ENCODE assay signal across 9 cellular contexts in the genomic region with DNA sequence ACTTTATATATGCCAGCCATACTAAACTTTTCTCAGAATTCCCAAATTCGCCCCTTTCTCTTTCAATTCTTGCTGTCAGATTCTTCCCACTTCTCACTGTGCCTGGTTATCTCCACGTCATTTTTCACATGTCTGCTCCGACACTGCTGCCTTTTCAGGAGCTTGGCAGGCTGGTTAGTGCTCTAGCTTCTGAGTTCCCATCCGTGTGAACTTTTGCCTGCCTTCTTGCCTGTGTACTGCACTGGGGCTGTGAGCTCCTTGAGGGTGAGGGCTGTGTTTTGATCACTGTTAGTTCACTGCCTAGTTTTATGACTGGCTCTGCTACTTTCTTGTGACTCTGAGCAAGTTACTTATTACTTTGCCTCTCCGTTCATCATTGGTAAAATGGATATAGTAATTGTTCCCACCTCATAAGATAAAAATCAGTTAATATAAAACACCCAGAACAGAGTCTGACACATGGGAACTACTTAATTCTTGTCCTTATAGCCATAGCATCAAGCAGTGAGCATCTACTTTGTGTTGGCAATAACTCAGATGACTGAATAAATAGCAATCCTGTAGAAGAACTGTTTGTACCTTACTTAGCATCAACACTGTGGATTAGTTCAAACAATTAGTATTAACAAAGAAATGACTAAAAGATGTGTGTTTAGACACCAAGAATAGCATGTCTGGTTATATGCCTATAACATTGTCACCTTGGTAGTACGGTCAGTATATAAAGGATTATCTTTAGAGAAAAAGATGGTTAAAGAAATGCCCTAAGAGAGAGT. TPM values are rescaled to one million over a fixed set of nuclear protein-coding genes. Genes with fewer than 3 reads are reported as not detected.
DNase-seq lines count a peak whose midpoint lies in the region; ATAC-seq and TF ChIP-seq lines count a peak whose summit lies in the region.
"Had no signal": no experiment of that assay in that cellular context is flagged by ENCODE, and none has a peak within 500 bp of the region (broad histone marks: within the 10 kb centered on the region; RNA-seq: fewer than 3 reads in every experiment).

No MANE protein-coding gene starts in this region.

- peaks cover 48% of the 10 kb centered on the region for H3K4me1 ChIP-seq in upper lobe of right lung

- peaks cover 80% of the 10 kb centered on the region for H3K36me3 ChIP-seq in upper lobe of right lung

- peaks cover 71% of the 10 kb centered on the region for H3K36me3 Mint-ChIP-seq in activated naive CD4-positive, alpha-beta T cell treated with anti-CD3 and anti-CD28 coated beads for 36 hours (ENCODE audit: low read depth)
- peaks cover 25% of the 10 kb centered on the region for H3K36me3 Mint-ChIP-seq in chondrocyte (ENCODE audit: low read depth)

- no peaks in the 10 kb centered on the region for H3K27me3 ChIP-seq in upper lobe of right lung
- H3K27me3 ChIP-seq: BLaER1 had no signal

- intact Hi-C loops in activated naive CD4-positive, alpha-beta T cell treated with anti-CD3 and anti-CD28 coated beads for 36 hours (cut with micrococcal nuclease) = loop anchor here (1.0 kb wide), 2 partner anchors 8 to 28 kb away; partner anchors contain the start of gene CFAP43
- intact Hi-C loops in upper lobe of right lung (cut with DNase I) = no loop called here

- CTCF ChIA-PET in activated naive CD4-positive, alpha-beta T cell treated with anti-CD3 and anti-CD28 coated beads for 36 hours (lab: Charles Lee) = interaction anchor here (0.9 to 6.2 kb wide), 3 partner anchors 14 to 91 kb away, joined by 3 to 33 read pairs (median 3); no protein-coding TSS in a partner anchor

- DNase-seq in activated naive CD4-positive, alpha-beta T cell treated with anti-CD3 and anti-CD28 coated beads for 36 hours = no peak
- DNase-seq in activated naive CD4-positive, alpha-beta T cell (lab: John Stamatoyannopoulos, UW) = no peak
- no peak for DNase-seq in chondrocyte (ENCODE audit: low spot score)
- peak; percentile 27 to 73 for DNase-seq in lung microvascular endothelial cell (ENCODE audit: low read depth in 2 of 2)
- no peak for DNase-seq in upper lobe of right lung
- DNase-seq in GM03348 (ENCODE audit: low spot score) = no peak
- DNase-seq in SHP77 treated with DMSO at 0.1 percent for 48 hours (lab: John Stamatoyannopoulos, UW) = no peak

- H3K9me3 ChIP-seq in upper lobe of right lung = no peaks in the 10 kb centered on the region
- H3K9me3 ChIP-seq: BLaER1 had no signal

- ATAC-seq in upper lobe of right lung = no peak
- no peak for ATAC-seq in HG02938 (IDR thresholded peaks at IDR 0.05; ENCODE audit: unreplicated experiment)

- H3K4me1 Mint-ChIP-seq in activated naive CD4-positive, alpha-beta T cell treated with anti-CD3 and anti-CD28 coated beads for 36 hours (ENCODE audit: low read depth) = peaks cover 80% of the 10 kb centered on the region
- H3K4me1 Mint-ChIP-seq in chondrocyte (ENCODE audit: low read depth) = peaks cover 56% of the 10 kb centered on the region

- H3K27me3 Mint-ChIP-seq in activated naive CD4-positive, alpha-beta T cell treated with anti-CD3 and anti-CD28 coated beads for 36 hours (ENCODE audit: low read depth) = no peaks in the 10 kb centered on the region
- H3K27me3 Mint-ChIP-seq in chondrocyte (ENCODE audit: low read depth) = no peaks in the 10 kb centered on the region

- no peak overlapping the region for H3K4me3 ChIP-seq in upper lobe of right lung
- H3K4me3 ChIP-seq: BLaER1 had no signal

- H3K27ac ChIP-seq in upper lobe of right lung = peak overlapping the region; percentile 48
- H3K27ac ChIP-seq: BLaER1 had no signal

- TF ChIP-seq CTCF in chondrocyte (IDR thresholded peaks at IDR 0.05) (no peak), upper lobe of right lung (IDR thresholded peaks at IDR 0.05) (no peak)

- H3K27ac Mint-ChIP-seq in activated naive CD4-positive, alpha-beta T cell treated with anti-CD3 and anti-CD28 coated beads for 36 hours = peak overlapping the region; percentile 96
- peak overlapping the region; percentile 90 for H3K27ac Mint-ChIP-seq in chondrocyte (ENCODE audit: unreplicated experiment)

- no peaks in the 10 kb centered on the region for H3K9me3 Mint-ChIP-seq in activated naive CD4-positive, alpha-beta T cell treated with anti-CD3 and anti-CD28 coated beads for 36 hours
- H3K9me3 Mint-ChIP-seq in chondrocyte (ENCODE audit: low read depth) = no peaks in the 10 kb centered on the region

- peak overlapping the region; percentile 55 for H3K4me3 Mint-ChIP-seq in activated naive CD4-positive, alpha-beta T cell treated with anti-CD3 and anti-CD28 coated beads for 36 hours
- H3K4me3 Mint-ChIP-seq in chondrocyte (ENCODE audit: unreplicated experiment) = no peak overlapping the region

RNA-seq across cellular contexts. Expression of gene GSTO1, which starts 5.5 kb away (rescaled TPM):
- total RNA-seq in activated naive CD4-positive, alpha-beta T cell treated with anti-CD3 and anti-CD28 coated beads for 36 hours = 100 to 1,000 TPM; 197 to 201 TPM
- 57.0 to 78.2 TPM (median 61.8 TPM) in 3 replicates for total RNA-seq in chondrocyte
- total RNA-seq in lung microvascular endothelial cell = 220 and 286 TPM in 2 replicates
- 110 TPM for total RNA-seq in upper lobe of right lung

RNA-seq across cellular contexts. Expression of gene GSTO2, which starts 8.8 kb away (rescaled TPM):
- 1 to 10 TPM; 3.0 to 3.6 TPM for total RNA-seq in activated naive CD4-positive, alpha-beta T cell treated with anti-CD3 and anti-CD28 coated beads for 36 hours
- 0.28 to 0.73 TPM (median 0.32 TPM) in 3 replicates for total RNA-seq in chondrocyte
- total RNA-seq in lung microvascular endothelial cell = 0.65 and 0.99 TPM in 2 replicates
- total RNA-seq in upper lobe of right lung = 9.1 TPM

RNA-seq across cellular contexts. Expression of gene CFAP43, which starts 28.0 kb away (rescaled TPM):
- not detected for total RNA-seq in activated naive CD4-positive, alpha-beta T cell treated with anti-CD3 and anti-CD28 coated beads for 36 hours
- total RNA-seq in chondrocyte = 0.15 to 0.17 TPM in 2 of 3 replicates, not detected in the other
- total RNA-seq in lung microvascular endothelial cell = under 0.01 TPM in 2 replicates
- 0.75 TPM for total RNA-seq in upper lobe of right lung

Comparison
In these comparisons a context has a peak if more than half of its experiments do, and no peak if none do; other contexts are left out.
1. DNase-seq: peak in lung microvascular endothelial cell (2 of 2); none in activated naive CD4-positive, alpha-beta T cell treated with anti-CD3 and anti-CD28 coated beads for 36 hours (single experiment), activated naive CD4-positive, alpha-beta T cell (0 of 4), chondrocyte (single experiment), upper lobe of right lung (single experiment), GM03348 (single experiment) and SHP77 treated with DMSO at 0.1 percent for 48 hours (single experiment).